17 cellular contexts compared by ENCODE assay signal in genomic region chr7:4690953-4691856, GRCh38. TPM values are rescaled to one million over a fixed set of nuclear protein-coding genes. Genes with fewer than 3 reads are reported as not detected.
DNase-seq lines count a peak whose midpoint lies in the region; ATAC-seq and TF ChIP-seq lines count a peak whose summit lies in the region.
"Had no signal": no experiment of that assay in that cellular context is flagged by ENCODE, and none has a peak within 500 bp of the region (broad histone marks: within the 10 kb centered on the region; RNA-seq: fewer than 3 reads in every experiment).

No MANE protein-coding gene starts in this region.

- H3K27ac ChIP-seq in foreskin keratinocyte (peak overlapping the region; percentile 31), stomach (peak overlapping the region in 3 of 5 donors; percentile 46 to 81 (median 64))
- H3K27ac ChIP-seq: HL-60, KMS-11, neutrophil had no signal

- H3K27ac Mint-ChIP-seq in immature natural killer cell = peak overlapping the region in 2 of 6 donors; percentile 46 to 58
- H3K27ac Mint-ChIP-seq in stimulated activated naive CD8-positive, alpha-beta T cell treated with anti-CD3 and anti-CD28 coated beads, Interleukin-15, amount 100 ng/mL, for 72 hours = no peak overlapping the region
- H3K27ac Mint-ChIP-seq: stimulated activated effector memory CD8-positive, alpha-beta T cell treated with anti-CD3 and anti-CD28 coated beads, Interleukin-12 subunit alpha, Interleukin-12 subunit beta, amount 100 ng/mL, for 72 hours had no signal

- 80 to 86% (median 83%) methylated on average over 23 of the region's 23 CpGs for WGBS in stomach, 5 donors

- intact Hi-C loops in stomach (cut with DNase I; ENCODE audit: low total_unique reads) = no loop called here

- peak; percentile 9 for DNase-seq in NOMO-1 treated with DMSO at 0.1 percent for 48 hours (lab: John Stamatoyannopoulos, UW; ENCODE audit: unreplicated experiment)
- DNase-seq in NOMO-1 treated with dmso at 0.1 percent for 144 hours (lab: John Stamatoyannopoulos, UW; ENCODE audit: unreplicated experiment) = no peak
- DNase-seq in SK-N-DZ (ENCODE audit: low spot score) = peak; percentile 29
- peak; percentile 59 to 75 for DNase-seq in foreskin keratinocyte
- no peak for DNase-seq in stomach
- no peak for DNase-seq in immature natural killer cell
- DNase-seq in stimulated activated naive CD8-positive, alpha-beta T cell treated with anti-CD3 and anti-CD28 coated beads, Interleukin-15, amount 100 ng/mL, for 72 hours = no peak
- DNase-seq: 8988T; activated CD8-positive, alpha-beta memory T cell treated with anti-CD3 and anti-CD28 coated beads for 24 hours; activated effector memory CD4-positive, alpha-beta T cell treated with Interleukin-2 at 50 U/mL for 16 hours; HFFc6; NCI-H1417 treated with DMSO at 0.1 percent for 48 hours had no signal

- H3K36me3 Mint-ChIP-seq in immature natural killer cell = no peaks in the 10 kb centered on the region

- H3K4me1 Mint-ChIP-seq in immature natural killer cell = peaks cover 73 to 89% of the 10 kb centered on the region in 2 donors
- H3K4me1 Mint-ChIP-seq in stimulated activated naive CD8-positive, alpha-beta T cell treated with anti-CD3 and anti-CD28 coated beads, Interleukin-15, amount 100 ng/mL, for 72 hours = peaks cover 73% of the 10 kb centered on the region

- ATAC-seq in foreskin keratinocyte (peak; percentile 50), HG02678 (IDR thresholded peaks at IDR 0.05; ENCODE audit: unreplicated experiment) (no peak)
- ATAC-seq in stimulated activated naive CD8-positive, alpha-beta T cell treated with anti-CD3 and anti-CD28 coated beads, Interleukin-15, amount 100 ng/mL, for 72 hours = no peak
- ATAC-seq: stimulated activated effector memory CD8-positive, alpha-beta T cell treated with anti-CD3 and anti-CD28 coated beads, Interleukin-12 subunit alpha, Interleukin-12 subunit beta, amount 100 ng/mL, for 72 hours had no signal

- TF ChIP-seq CTCF in foreskin keratinocyte (conservative IDR thresholded peaks at IDR 0.05) (no peak), stomach (IDR thresholded peaks at IDR 0.05) (no peak)

- no peak for TF ChIP-seq EP300 in stomach (IDR thresholded peaks at IDR 0.05)

- TF ChIP-seq POLR2A in stomach (IDR thresholded peaks at IDR 0.05) = no peak

- H3K27me3 Mint-ChIP-seq in immature natural killer cell (ENCODE audit: low read depth in 3 of 3) = no peaks in the 10 kb centered on the region
- no peaks in the 10 kb centered on the region for H3K27me3 Mint-ChIP-seq in stimulated activated naive CD8-positive, alpha-beta T cell treated with anti-CD3 and anti-CD28 coated beads, Interleukin-15, amount 100 ng/mL, for 72 hours

- no peak overlapping the region for H3K4me3 Mint-ChIP-seq in immature natural killer cell
- H3K4me3 Mint-ChIP-seq in stimulated activated naive CD8-positive, alpha-beta T cell treated with anti-CD3 and anti-CD28 coated beads, Interleukin-15, amount 100 ng/mL, for 72 hours = no peak overlapping the region
- H3K4me3 Mint-ChIP-seq: HFFc6; stimulated activated effector memory CD8-positive, alpha-beta T cell treated with anti-CD3 and anti-CD28 coated beads, Interleukin-12 subunit alpha, Interleukin-12 subunit beta, amount 100 ng/mL, for 72 hours had no signal

- no peaks in the 10 kb centered on the region for H3K9me3 ChIP-seq in stomach
- H3K9me3 ChIP-seq: neutrophil had no signal

- H3K4me1 ChIP-seq in foreskin keratinocyte (peaks cover 10% of the 10 kb centered on the region), stomach (peaks cover 23 to 94% (median 59%) of the 10 kb centered on the region in 4 donors)

- no peak overlapping the region for H3K4me3 ChIP-seq in stomach

- peaks cover 0 to 2% (median 0%) of the 10 kb centered on the region in 6 donors for H3K9me3 Mint-ChIP-seq in immature natural killer cell
- H3K9me3 Mint-ChIP-seq in stimulated activated naive CD8-positive, alpha-beta T cell treated with anti-CD3 and anti-CD28 coated beads, Interleukin-15, amount 100 ng/mL, for 72 hours = no peaks in the 10 kb centered on the region
- H3K9me3 Mint-ChIP-seq: HFFc6; stimulated activated effector memory CD8-positive, alpha-beta T cell treated with anti-CD3 and anti-CD28 coated beads, Interleukin-12 subunit alpha, Interleukin-12 subunit beta, amount 100 ng/mL, for 72 hours had no signal

- H3K36me3 ChIP-seq in stomach = no peaks in the 10 kb centered on the region
- H3K36me3 ChIP-seq: neutrophil had no signal

- H3K27me3 ChIP-seq in foreskin keratinocyte (no peaks in the 10 kb centered on the region), stomach (no peaks in the 10 kb centered on the region)
- H3K27me3 ChIP-seq: neutrophil had no signal

RNA-seq across cellular contexts. Expression of gene FOXK1, which starts 9.1 kb away (rescaled TPM):
- 10.5 and 11.9 TPM in 2 replicates for polyA plus RNA-seq in SK-N-DZ (2014; cell fraction: cytosol; rRNA removed)
- polyA plus RNA-seq in SK-N-DZ (2014; cell fraction: nucleus; rRNA removed) = 11.5 and 14.7 TPM in 2 replicates
- total RNA-seq in foreskin keratinocyte (20.9 and 22.2 TPM in 2 replicates), stomach (10 to 100 TPM; 19.3 to 88.1 (median 27.2) TPM)
- polyA plus RNA-seq in foreskin keratinocyte (3.6 and 3.8 TPM in 2 replicates), stomach (1 to 10 TPM; 2.9 to 5.4 (median 3.9) TPM), immature natural killer cell (1 to 10 TPM; 1.1 to 3.4 (median 1.5) TPM)

Comparison
In these comparisons a context has a peak if more than half of its experiments do, and no peak if none do; other contexts are left out.
1. DNase-seq: peak in NOMO-1 treated with DMSO at 0.1 percent for 48 hours (single experiment), SK-N-DZ (single experiment) and foreskin keratinocyte (2 of 2); none in NOMO-1 treated with dmso at 0.1 percent for 144 hours (single experiment), stomach (single experiment), immature natural killer cell (0 of 3) and stimulated activated naive CD8-positive, alpha-beta T cell treated with anti-CD3 and anti-CD28 coated beads, Interleukin-15, amount 100 ng/mL, for 72 hours (0 of 2).